In the genomic region with DNA sequence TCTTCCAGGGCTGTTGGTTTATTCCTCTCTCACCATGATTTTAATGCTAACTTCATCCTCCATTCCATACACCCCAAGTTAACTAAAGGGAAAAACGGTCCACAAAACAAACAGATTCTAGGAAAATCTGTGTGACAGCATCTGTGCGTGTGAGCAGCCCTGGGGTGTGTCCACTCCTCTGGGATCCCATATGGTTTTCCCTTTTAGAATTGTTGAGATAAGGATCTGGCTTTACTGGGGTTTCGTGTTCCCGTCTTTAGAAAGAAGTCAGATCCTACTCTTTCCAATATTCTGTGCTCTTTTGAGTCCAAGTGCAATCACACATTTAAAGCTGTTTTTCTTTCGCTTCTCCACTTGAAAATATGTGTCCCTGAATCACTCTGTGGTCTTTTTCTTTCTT, we compare ENCODE assay signal across 21 cellular contexts.
DNase-seq lines count a peak whose midpoint lies in the region; ATAC-seq and TF ChIP-seq lines count a peak whose summit lies in the region.
"Had no signal": no experiment of that assay in that cellular context is flagged by ENCODE, and none has a peak within 500 bp of the region (broad histone marks: within the 10 kb centered on the region; RNA-seq: fewer than 3 reads in every experiment).

No MANE protein-coding gene starts in this region.

- no peak overlapping the region for H3K4me2 ChIP-seq in mammary epithelial cell (ENCODE audit: insufficient read depth, low read depth, low read length)
- H3K4me2 ChIP-seq in osteoblast (ENCODE audit: insufficient read depth, low read length): peak overlapping the region; percentile 50

- H3K36me3 ChIP-seq in breast epithelium: no peaks in the 10 kb centered on the region
- H3K36me3 ChIP-seq in mammary epithelial cell (ENCODE audit: insufficient read depth, low read length): no peaks in the 10 kb centered on the region
- H3K36me3 ChIP-seq in esophagus muscularis mucosa: no peaks in the 10 kb centered on the region
- H3K36me3 ChIP-seq in osteoblast (ENCODE audit: insufficient read depth, low read length): no peaks in the 10 kb centered on the region
- H3K36me3 ChIP-seq in transverse colon: no peaks in the 10 kb centered on the region

- H3K79me2 ChIP-seq in mammary epithelial cell (ENCODE audit: insufficient read depth, low read length) (no peaks in the 10 kb centered on the region), osteoblast (ENCODE audit: insufficient read depth, low read length) (no peaks in the 10 kb centered on the region)

- H3K27me3 Mint-ChIP-seq in immature natural killer cell (ENCODE audit: low read depth in 3 of 3): peaks cover 6 to 10% (median 10%) of the 10 kb centered on the region in 3 donors
- H3K27me3 Mint-ChIP-seq: CD4-positive, alpha-beta T cell had no signal

- no peaks in the 10 kb centered on the region for H3K27me3 ChIP-seq in breast epithelium
- no peaks in the 10 kb centered on the region for H3K27me3 ChIP-seq in mammary epithelial cell (ENCODE audit: insufficient read depth, low read length)
- no peaks in the 10 kb centered on the region for H3K27me3 ChIP-seq in esophagus muscularis mucosa
- H3K27me3 ChIP-seq in osteoblast (ENCODE audit: insufficient read depth, low read length): no peaks in the 10 kb centered on the region
- H3K27me3 ChIP-seq in transverse colon: no peaks in the 10 kb centered on the region
- H3K27me3 ChIP-seq: testis had no signal

- H3K4me1 ChIP-seq in breast epithelium (no peaks in the 10 kb centered on the region), mammary epithelial cell (ENCODE audit: insufficient read depth, low read length) (peaks cover 17% of the 10 kb centered on the region), esophagus muscularis mucosa (peaks cover 21 to 38% (median 31%) of the 10 kb centered on the region in 4 donors), osteoblast (ENCODE audit: insufficient read depth, low read length) (peaks cover 35% of the 10 kb centered on the region), transverse colon (peaks cover 0 to 29% (median 10%) of the 10 kb centered on the region in 4 donors)
- H3K4me1 ChIP-seq: testis had no signal

- dilution Hi-C loops in mammary epithelial cell (cut with HindIII; ENCODE audit: low sequenced_read_pairs): no loop called here

- H3K9me3 Mint-ChIP-seq in immature natural killer cell: no peaks in the 10 kb centered on the region
- H3K9me3 Mint-ChIP-seq: activated T-cell treated with anti-CD3 and anti-CD28 coated beads, Interleukin-2, amount 50 U/mL, for 72 hours; CD4-positive, alpha-beta T cell had no signal

- peaks cover 0 to 5% (median 0%) of the 10 kb centered on the region in 3 donors for H3K36me3 Mint-ChIP-seq in immature natural killer cell
- H3K36me3 Mint-ChIP-seq: activated naive CD8-positive, alpha-beta T cell had no signal

- no peak for TF ChIP-seq EP300 in esophagus muscularis mucosa (IDR thresholded peaks at IDR 0.05)
- TF ChIP-seq EP300 in transverse colon (IDR thresholded peaks at IDR 0.05; ENCODE audit: low read depth): no peak

- in situ Hi-C loops in mammary epithelial cell (cut with MboI; ENCODE audit: low sequenced_read_pairs in 2 of 2): no loop called here
- in situ Hi-C loops in transverse colon (cut with MboI; ENCODE audit: low pct_ligation_motif_present in 1 of 4, low pct_unique_long_range_greater_than_20kb in 1 of 4, low sequenced_read_pairs in 3 of 4): no loop called here

- H3K27ac Mint-ChIP-seq in immature natural killer cell: no peak overlapping the region
- H3K27ac Mint-ChIP-seq: activated naive CD8-positive, alpha-beta T cell; activated T-cell treated with anti-CD3 and anti-CD28 coated beads, Interleukin-2, amount 50 U/mL, for 72 hours; CD4-positive, alpha-beta T cell had no signal

- WGBS in mammary epithelial cell (ENCODE audit: low coverage, missing lambda C conversion rate): over 99% methylated on average over 5 of the region's 5 CpGs
- 70% methylated on average over 5 of the region's 5 CpGs for WGBS in esophagus muscularis mucosa
- 81 to 93% methylated on average over 4 to 5 of the region's 5 CpGs for WGBS in transverse colon (ENCODE audit: low coverage in 1 of 2), 2 donors

- no peaks in the 10 kb centered on the region for H3K4me1 Mint-ChIP-seq in immature natural killer cell

- peak overlapping the region; percentile 16 to 44 for H3K27ac ChIP-seq in breast epithelium
- H3K27ac ChIP-seq in mammary epithelial cell (ENCODE audit: insufficient read depth, low read depth, low read length): no peak overlapping the region
- peak overlapping the region; percentile 53 to 76 (median 66) for H3K27ac ChIP-seq in esophagus muscularis mucosa (replicated peaks in 1 of 4)
- H3K27ac ChIP-seq in osteoblast (ENCODE audit: low read depth, low read length): peak overlapping the region; percentile 93
- peak overlapping the region; percentile 60 to 74 (median 61) for H3K27ac ChIP-seq in transverse colon
- H3K27ac ChIP-seq: SK-N-MC, testis had no signal

- no peak overlapping the region for H3K9ac ChIP-seq in mammary epithelial cell (ENCODE audit: insufficient read depth, low read length)

- CTCF ChIA-PET in mammary epithelial cell (lab: Charles Lee; ENCODE audit: low non-redundant PET): no interaction called here

- no peak for ATAC-seq in HG02571 (IDR thresholded peaks at IDR 0.05; ENCODE audit: unreplicated experiment)
- ATAC-seq: activated T-cell treated with anti-CD3 and anti-CD28 coated beads, Interleukin-2, amount 50 U/mL, for 72 hours; left lobe of liver; PC-3 had no signal

- intact Hi-C loops in breast epithelium (cut with DNase I; ENCODE audit: low total_unique reads) (no loop called here), mammary epithelial cell (cut with micrococcal nuclease) (no loop called here), esophagus muscularis mucosa (cut with DNase I) (no loop called here), transverse colon (cut with DNase I; ENCODE audit: low total_unique reads) (no loop called here)

- TF ChIP-seq CTCF in breast epithelium (IDR thresholded peaks at IDR 0.05): no peak
- TF ChIP-seq CTCF in mammary epithelial cell (conservative IDR thresholded peaks at IDR 0.05 in 1 of 2, IDR thresholded peaks at IDR 0.05 in 1 of 2; ENCODE audit: extremely low read depth in 1 of 2, insufficient read depth in 1 of 2, low read depth in 1 of 2, low read length in 2 of 2): no peak
- no peak for TF ChIP-seq CTCF in esophagus muscularis mucosa (IDR thresholded peaks at IDR 0.05)
- TF ChIP-seq CTCF in osteoblast (IDR thresholded peaks at IDR 0.05; ENCODE audit: extremely low read depth, low read depth, low read length): no peak
- TF ChIP-seq CTCF in transverse colon (IDR thresholded peaks at IDR 0.05): no peak

- DNase-seq in breast epithelium (ENCODE audit: low spot score in 2 of 2): no peak
- DNase-seq in mammary epithelial cell: no peak
- no peak for DNase-seq in esophagus muscularis mucosa (ENCODE audit: extremely low spot score)
- DNase-seq in osteoblast (ENCODE audit: insufficient read length, low spot score, missing footprints): peak; percentile 75
- no peak for DNase-seq in transverse colon
- DNase-seq in immature natural killer cell: no peak
- DNase-seq in NCI-H2107 treated with DMSO at 0.1 percent for 48 hours (lab: John Stamatoyannopoulos, UW; ENCODE audit: unreplicated experiment): no peak
- DNase-seq: activated CD4-positive, CD25-positive, alpha-beta regulatory T cell; activated CD8-positive, alpha-beta memory T cell treated with anti-CD3 and anti-CD28 coated beads for 24 hours; activated T-cell treated with anti-CD3 and anti-CD28 coated beads, Interleukin-2, amount 50 U/mL, for 72 hours; CD4-positive, alpha-beta T cell; DMS153; NCI-H82; PC-3; stimulated activated CD4-positive, alpha-beta T cell treated with anti-CD3 and anti-CD28 coated beads, Interleukin-4, amount 100 ng/mL, for 1 hour; T-helper 9 cell; testis had no signal

- no TSS peak for BruUV-seq in mammary epithelial cell (replicated peaks; lab: Mats Ljungman, UMichigan)

- H4K20me1 ChIP-seq in mammary epithelial cell (ENCODE audit: insufficient read depth, low read length): no peaks in the 10 kb centered on the region
- no peaks in the 10 kb centered on the region for H4K20me1 ChIP-seq in osteoblast (ENCODE audit: insufficient read depth, low read length)

- H3K4me3 Mint-ChIP-seq in immature natural killer cell: no peak overlapping the region
- H3K4me3 Mint-ChIP-seq: activated naive CD8-positive, alpha-beta T cell; activated T-cell treated with anti-CD3 and anti-CD28 coated beads, Interleukin-2, amount 50 U/mL, for 72 hours; CD4-positive, alpha-beta T cell had no signal

- H3K4me3 ChIP-seq in breast epithelium: no peak overlapping the region
- H3K4me3 ChIP-seq in mammary epithelial cell (replicated peaks in 1 of 3; ENCODE audit: insufficient read depth in 1 of 3, low read depth in 2 of 3, low read length in 3 of 3): no peak overlapping the region
- no peak overlapping the region for H3K4me3 ChIP-seq in esophagus muscularis mucosa
- H3K4me3 ChIP-seq in osteoblast (ENCODE audit: insufficient read depth, low read length): no peak overlapping the region
- H3K4me3 ChIP-seq in transverse colon: no peak overlapping the region
- H3K4me3 ChIP-seq: SK-N-MC, testis had no signal

- no peaks in the 10 kb centered on the region for H3K9me3 ChIP-seq in breast epithelium
- no peaks in the 10 kb centered on the region for H3K9me3 ChIP-seq in mammary epithelial cell (replicated peaks; ENCODE audit: insufficient read depth, low read length)
- no peaks in the 10 kb centered on the region for H3K9me3 ChIP-seq in esophagus muscularis mucosa
- H3K9me3 ChIP-seq in osteoblast (ENCODE audit: low read depth, low read length): no peaks in the 10 kb centered on the region
- no peaks in the 10 kb centered on the region for H3K9me3 ChIP-seq in transverse colon
- H3K9me3 ChIP-seq: testis had no signal

- TF ChIP-seq POLR2A in breast epithelium (IDR thresholded peaks at IDR 0.05) (no peak), esophagus muscularis mucosa (IDR thresholded peaks at IDR 0.05; ENCODE audit: low read depth) (no peak), transverse colon (IDR thresholded peaks at IDR 0.05) (no peak)

- H2AFZ ChIP-seq in mammary epithelial cell (ENCODE audit: low read depth, low read length) (no peak overlapping the region), osteoblast (ENCODE audit: low read length) (no peak overlapping the region)
